Comparison of ENCODE assay signal across 18 cellular contexts in genomic region chr18:73381361-73382031, GRCh38.
A peak's percentile ranks its signal among the peaks of the same experiment; 100 is the strongest.
DNase-seq lines count a peak whose midpoint lies in the region; ATAC-seq, FAIRE-seq and TF ChIP-seq lines count a peak whose summit lies in the region.
"Had no signal": no experiment of that assay in that cellular context is flagged by ENCODE, and none has a peak within 500 bp of the region (broad histone marks: within the 10 kb centered on the region; RNA-seq: fewer than 3 reads in every experiment).

No MANE protein-coding gene starts in this region.

- peaks cover 2% of the 10 kb centered on the region for H3K9me3 Mint-ChIP-seq in astrocyte (ENCODE audit: unreplicated experiment)
- H3K9me3 Mint-ChIP-seq in activated T-cell treated with anti-CD3 and anti-CD28 coated beads, Interleukin-2, amount 50 U/mL, for 72 hours: peaks cover 1 to 7% of the 10 kb centered on the region in 2 donors

- no peak for FAIRE-seq in astrocyte (lab: Jason Lieb, UNC)
- FAIRE-seq: A204.1, H1, HepG2, HTR-8/SVneo had no signal

- H3K36me3 Mint-ChIP-seq in astrocyte (ENCODE audit: low read depth, unreplicated experiment): no peaks in the 10 kb centered on the region
- no peaks in the 10 kb centered on the region for H3K36me3 Mint-ChIP-seq in activated T-cell treated with anti-CD3 and anti-CD28 coated beads, Interleukin-2, amount 50 U/mL, for 72 hours (ENCODE audit: insufficient read depth in 2 of 2)
- H3K36me3 Mint-ChIP-seq: CD4-positive, alpha-beta memory T cell had no signal

- no peak overlapping the region for H3K4me3 ChIP-seq in ACC112 (ENCODE audit: low read depth, low read length)
- H3K4me3 ChIP-seq in LNCaP clone FGC (ENCODE audit: low read depth, low read length): no peak overlapping the region
- H3K4me3 ChIP-seq in astrocyte (ENCODE audit: insufficient read depth, low read depth, low read length): no peak overlapping the region
- no peak overlapping the region for H3K4me3 ChIP-seq in fibroblast of mammary gland (ENCODE audit: control insufficient read depth, low read depth, low read length)
- H3K4me3 ChIP-seq: HAP-1 had no signal

- no peak overlapping the region for H3K27ac Mint-ChIP-seq in astrocyte (ENCODE audit: unreplicated experiment)
- H3K27ac Mint-ChIP-seq in activated T-cell treated with anti-CD3 and anti-CD28 coated beads, Interleukin-2, amount 50 U/mL, for 72 hours: no peak overlapping the region
- H3K27ac Mint-ChIP-seq: CD4-positive, alpha-beta memory T cell had no signal

- H3K4me1 Mint-ChIP-seq in astrocyte (ENCODE audit: low read depth, unreplicated experiment): peaks cover 3% of the 10 kb centered on the region
- H3K4me1 Mint-ChIP-seq in activated T-cell treated with anti-CD3 and anti-CD28 coated beads, Interleukin-2, amount 50 U/mL, for 72 hours (ENCODE audit: low read depth): no peaks in the 10 kb centered on the region
- H3K4me1 Mint-ChIP-seq: CD4-positive, alpha-beta memory T cell had no signal

- H3K9me3 ChIP-seq in astrocyte (ENCODE audit: insufficient read depth, low read depth, low read length): no peaks in the 10 kb centered on the region
- H3K9me3 ChIP-seq: BE2C, HAP-1 had no signal

- H3K27ac ChIP-seq in ACC112 (ENCODE audit: low read depth, low read length): peak overlapping the region; percentile 9; the same call in 1 of the 2 replicates
- no peak overlapping the region for H3K27ac ChIP-seq in astrocyte (ENCODE audit: low read depth, low read length)
- H3K27ac ChIP-seq: C4-2B had no signal

- H3K36me3 ChIP-seq in ACC112 (ENCODE audit: insufficient read depth, low read length): no peaks in the 10 kb centered on the region
- no peaks in the 10 kb centered on the region for H3K36me3 ChIP-seq in astrocyte (ENCODE audit: insufficient read depth, low read length)
- H3K36me3 ChIP-seq: BE2C, HAP-1 had no signal

- H3K27me3 Mint-ChIP-seq in astrocyte (ENCODE audit: low read depth, unreplicated experiment): no peaks in the 10 kb centered on the region
- no peaks in the 10 kb centered on the region for H3K27me3 Mint-ChIP-seq in activated T-cell treated with anti-CD3 and anti-CD28 coated beads, Interleukin-2, amount 50 U/mL, for 72 hours (ENCODE audit: low read depth)
- H3K27me3 Mint-ChIP-seq: CD4-positive, alpha-beta memory T cell had no signal

- no peak overlapping the region for H3K4me3 Mint-ChIP-seq in astrocyte (ENCODE audit: unreplicated experiment)
- no peak overlapping the region for H3K4me3 Mint-ChIP-seq in activated T-cell treated with anti-CD3 and anti-CD28 coated beads, Interleukin-2, amount 50 U/mL, for 72 hours
- H3K4me3 Mint-ChIP-seq: CD4-positive, alpha-beta memory T cell had no signal

- H3K4me2 ChIP-seq in astrocyte (ENCODE audit: low read length): peak overlapping the region; percentile 6

- H3K4me1 ChIP-seq in ACC112 (ENCODE audit: control insufficient read depth, insufficient read depth, low read length, unreplicated experiment) (peaks cover 6% of the 10 kb centered on the region), astrocyte (ENCODE audit: insufficient read depth, low read length) (no peaks in the 10 kb centered on the region)
- H3K4me1 ChIP-seq: BE2C, HAP-1 had no signal

- no peak overlapping the region for H2AFZ ChIP-seq in ACC112 (ENCODE audit: low read length, unreplicated experiment)
- H2AFZ ChIP-seq in astrocyte (ENCODE audit: low read depth, low read length): no peak overlapping the region

- no peaks in the 10 kb centered on the region for H4K20me1 ChIP-seq in astrocyte (ENCODE audit: insufficient read depth, low read length)

- ATAC-seq in GM21515 (IDR thresholded peaks at IDR 0.05; ENCODE audit: unreplicated experiment): no peak
- ATAC-seq in activated T-cell treated with anti-CD3 and anti-CD28 coated beads, Interleukin-2, amount 50 U/mL, for 72 hours (replicated peaks in 1 of 2): no peak
- no peak for ATAC-seq in GM21737 (IDR thresholded peaks at IDR 0.05; ENCODE audit: unreplicated experiment)
- ATAC-seq: HepG2 had no signal

- H3K79me2 ChIP-seq in ACC112 (ENCODE audit: control insufficient read depth, insufficient read depth, low read length, unreplicated experiment) (no peaks in the 10 kb centered on the region), astrocyte (ENCODE audit: insufficient read depth, low read length) (no peaks in the 10 kb centered on the region)

- H3K27me3 ChIP-seq in ACC112 (ENCODE audit: insufficient read depth, low read length) (no peaks in the 10 kb centered on the region), astrocyte (ENCODE audit: insufficient read depth, low read length) (no peaks in the 10 kb centered on the region)
- H3K27me3 ChIP-seq: BE2C had no signal

- no peak overlapping the region for H3K9ac ChIP-seq in astrocyte (ENCODE audit: low read length)

- DNase-seq in LNCaP clone FGC (ENCODE audit: low read depth): peak; percentile 35
- DNase-seq in astrocyte (ENCODE audit: low read depth): no peak
- DNase-seq in fibroblast of mammary gland (ENCODE audit: low read depth): peak; percentile 19
- DNase-seq in NCI-H2081 (lab: John Stamatoyannopoulos, UW): no peak
- no peak for DNase-seq in activated T-cell treated with anti-CD3 and anti-CD28 coated beads, Interleukin-2, amount 50 U/mL, for 72 hours
- DNase-seq: BE2C; CD4-positive, alpha-beta memory T cell; DMS153; DND-41 had no signal

- TF ChIP-seq CTCF in LNCaP clone FGC (IDR thresholded peaks at IDR 0.05; ENCODE audit: control insufficient read depth, extremely low read depth, insufficient read depth): no peak
- no peak for TF ChIP-seq CTCF in astrocyte (IDR thresholded peaks at IDR 0.05; ENCODE audit: insufficient read depth, low read depth, low read length)
- TF ChIP-seq CTCF in fibroblast of mammary gland (conservative IDR thresholded peaks at IDR 0.05; ENCODE audit: control insufficient read depth, insufficient read depth, low read depth, low read length): no peak

Comparison
In these comparisons a context has a peak if more than half of its experiments do, and no peak if none do; other contexts are left out.
1. DNase-seq: peak in LNCaP clone FGC (single experiment) and fibroblast of mammary gland (single experiment); none in astrocyte (single experiment), NCI-H2081 (0 of 2) and activated T-cell treated with anti-CD3 and anti-CD28 coated beads, Interleukin-2, amount 50 U/mL, for 72 hours (0 of 2).